ENCODE assay signal across 1 cellular context in the genomic region with DNA sequence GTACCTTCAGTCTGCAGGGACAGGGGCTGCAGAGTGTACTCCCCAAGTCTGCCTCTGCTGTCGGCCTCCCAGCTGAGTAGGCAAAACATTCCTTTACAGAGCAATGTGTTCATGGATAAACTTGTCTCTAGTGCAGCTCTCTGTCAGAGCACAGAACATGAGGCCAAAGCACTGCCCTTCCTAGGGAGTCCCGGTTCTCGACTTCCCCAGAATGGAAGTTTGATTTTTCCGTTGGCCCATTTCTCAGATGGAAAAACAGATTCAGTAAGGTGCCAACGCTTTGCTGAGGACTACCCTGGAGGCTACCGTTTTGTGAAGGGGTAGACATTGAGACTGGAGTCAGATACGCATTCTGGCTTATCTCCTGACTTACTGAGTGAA.
TF ChIP-seq lines count a peak whose summit lies in the region.

No MANE protein-coding gene starts in this region.

TF ChIP-seq in HepG2, 621 proteins besides CTCF, POLR2A, EP300 and RAD21 (continued from another document):
- 0 out of 2 replicates have a peak, but pooled peaks have one; percentile 18 for TF ChIP-seq MEF2D (CRISPR knock-in tag; IDR thresholded peaks at IDR 0.05)
- TF ChIP-seq, protein P1, sequence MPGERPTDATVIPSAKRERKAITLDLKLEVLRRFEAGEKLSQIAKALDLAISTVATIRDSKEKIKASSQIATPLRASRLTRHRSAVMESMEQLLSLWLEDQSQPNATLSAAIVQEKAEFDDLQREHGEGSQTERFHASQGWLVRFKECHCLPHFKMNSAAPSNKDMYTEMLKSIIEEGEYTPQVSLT (CRISPR knock-in tag; IDR thresholded peaks at IDR 0.05; ENCODE audit: borderline replicate concordance, low read depth), result no peak
- TF ChIP-seq NFRKB (IDR thresholded peaks at IDR 0.05), result no peak
- TF ChIP-seq KDM1A (CRISPR knock-in tag; IDR thresholded peaks at IDR 0.05), result peak; percentile 78
- TF ChIP-seq NR2C2 (CRISPR knock-in tag; IDR thresholded peaks at IDR 0.05; ENCODE audit: borderline replicate concordance), result 0 out of 2 replicates have a peak, but pooled peaks have one; percentile 2
- TF ChIP-seq ADNP (CRISPR knock-in tag; IDR thresholded peaks at IDR 0.05), result 0 out of 2 replicates have a peak, but pooled peaks have one; percentile 74
- TF ChIP-seq THAP9 (CRISPR knock-in tag; IDR thresholded peaks at IDR 0.05; ENCODE audit: borderline replicate concordance), result 0 out of 2 replicates have a peak, but pooled peaks have one; percentile 16
- TF ChIP-seq SNRNP70 (IDR thresholded peaks at IDR 0.05; ENCODE audit: low read depth, low read length), result no peak
- TF ChIP-seq, protein P2, sequence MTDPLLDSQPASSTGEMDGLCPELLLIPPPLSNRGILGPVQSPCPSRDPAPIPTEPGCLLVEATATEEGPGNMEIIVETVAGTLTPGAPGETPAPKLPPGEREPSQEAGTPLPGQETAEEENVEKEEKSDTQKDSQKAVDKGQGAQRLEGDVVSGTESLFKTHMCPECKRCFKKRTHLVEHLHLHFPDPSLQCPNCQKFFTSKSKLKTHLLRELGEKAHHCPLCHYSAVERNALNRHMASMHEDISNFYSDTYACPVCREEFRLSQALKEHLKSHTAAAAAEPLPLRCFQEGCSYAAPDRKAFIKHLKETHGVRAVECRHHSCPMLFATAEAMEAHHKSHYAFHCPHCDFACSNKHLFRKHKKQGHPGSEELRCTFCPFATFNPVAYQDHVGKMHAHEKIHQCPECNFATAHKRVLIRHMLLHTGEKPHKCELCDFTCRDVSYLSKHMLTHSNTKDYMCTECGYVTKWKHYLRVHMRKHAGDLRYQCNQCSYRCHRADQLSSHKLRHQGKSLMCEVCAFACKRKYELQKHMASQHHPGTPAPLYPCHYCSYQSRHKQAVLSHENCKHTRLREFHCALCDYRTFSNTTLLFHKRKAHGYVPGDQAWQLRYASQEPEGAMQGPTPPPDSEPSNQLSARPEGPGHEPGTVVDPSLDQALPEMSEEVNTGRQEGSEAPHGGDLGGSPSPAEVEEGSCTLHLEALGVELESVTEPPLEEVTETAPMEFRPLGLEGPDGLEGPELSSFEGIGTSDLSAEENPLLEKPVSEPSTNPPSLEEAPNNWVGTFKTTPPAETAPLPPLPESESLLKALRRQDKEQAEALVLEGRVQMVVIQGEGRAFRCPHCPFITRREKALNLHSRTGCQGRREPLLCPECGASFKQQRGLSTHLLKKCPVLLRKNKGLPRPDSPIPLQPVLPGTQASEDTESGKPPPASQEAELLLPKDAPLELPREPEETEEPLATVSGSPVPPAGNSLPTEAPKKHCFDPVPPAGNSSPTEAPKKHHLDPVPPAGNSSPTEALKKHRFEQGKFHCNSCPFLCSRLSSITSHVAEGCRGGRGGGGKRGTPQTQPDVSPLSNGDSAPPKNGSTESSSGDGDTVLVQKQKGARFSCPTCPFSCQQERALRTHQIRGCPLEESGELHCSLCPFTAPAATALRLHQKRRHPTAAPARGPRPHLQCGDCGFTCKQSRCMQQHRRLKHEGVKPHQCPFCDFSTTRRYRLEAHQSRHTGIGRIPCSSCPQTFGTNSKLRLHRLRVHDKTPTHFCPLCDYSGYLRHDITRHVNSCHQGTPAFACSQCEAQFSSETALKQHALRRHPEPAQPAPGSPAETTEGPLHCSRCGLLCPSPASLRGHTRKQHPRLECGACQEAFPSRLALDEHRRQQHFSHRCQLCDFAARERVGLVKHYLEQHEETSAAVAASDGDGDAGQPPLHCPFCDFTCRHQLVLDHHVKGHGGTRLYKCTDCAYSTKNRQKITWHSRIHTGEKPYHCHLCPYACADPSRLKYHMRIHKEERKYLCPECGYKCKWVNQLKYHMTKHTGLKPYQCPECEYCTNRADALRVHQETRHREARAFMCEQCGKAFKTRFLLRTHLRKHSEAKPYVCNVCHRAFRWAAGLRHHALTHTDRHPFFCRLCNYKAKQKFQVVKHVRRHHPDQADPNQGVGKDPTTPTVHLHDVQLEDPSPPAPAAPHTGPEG (CRISPR knock-in tag; IDR thresholded peaks at IDR 0.05), result peak; percentile 10; the same call in 1 of the 2 replicates
- TF ChIP-seq GMEB1 (CRISPR knock-in tag; IDR thresholded peaks at IDR 0.05; ENCODE audit: borderline replicate concordance), result peak; percentile 36; the same call in 1 of the 2 replicates
- 0 out of 2 replicates have a peak, but pooled peaks have one; percentile 7 for TF ChIP-seq CBX5 (CRISPR knock-in tag; IDR thresholded peaks at IDR 0.05; ENCODE audit: borderline replicate concordance)
- TF ChIP-seq FOXC1 (CRISPR knock-in tag; IDR thresholded peaks at IDR 0.05; ENCODE audit: borderline replicate concordance), result peak; percentile 73; the same call in 1 of the 2 replicates
- 0 out of 2 replicates have a peak, but pooled peaks have one; percentile 63 for TF ChIP-seq ZNF136 (CRISPR knock-in tag; IDR thresholded peaks at IDR 0.05; ENCODE audit: low read depth)
- TF ChIP-seq KLF6 (CRISPR knock-in tag; IDR thresholded peaks at IDR 0.05), result no peak
- no peak for TF ChIP-seq ZNF441 (CRISPR knock-in tag; IDR thresholded peaks at IDR 0.05; ENCODE audit: borderline replicate concordance)
- TF ChIP-seq, protein P3, sequence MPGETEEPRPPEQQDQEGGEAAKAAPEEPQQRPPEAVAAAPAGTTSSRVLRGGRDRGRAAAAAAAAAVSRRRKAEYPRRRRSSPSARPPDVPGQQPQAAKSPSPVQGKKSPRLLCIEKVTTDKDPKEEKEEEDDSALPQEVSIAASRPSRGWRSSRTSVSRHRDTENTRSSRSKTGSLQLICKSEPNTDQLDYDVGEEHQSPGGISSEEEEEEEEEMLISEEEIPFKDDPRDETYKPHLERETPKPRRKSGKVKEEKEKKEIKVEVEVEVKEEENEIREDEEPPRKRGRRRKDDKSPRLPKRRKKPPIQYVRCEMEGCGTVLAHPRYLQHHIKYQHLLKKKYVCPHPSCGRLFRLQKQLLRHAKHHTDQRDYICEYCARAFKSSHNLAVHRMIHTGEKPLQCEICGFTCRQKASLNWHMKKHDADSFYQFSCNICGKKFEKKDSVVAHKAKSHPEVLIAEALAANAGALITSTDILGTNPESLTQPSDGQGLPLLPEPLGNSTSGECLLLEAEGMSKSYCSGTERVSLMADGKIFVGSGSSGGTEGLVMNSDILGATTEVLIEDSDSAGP (CRISPR knock-in tag; IDR thresholded peaks at IDR 0.05; ENCODE audit: borderline replicate concordance), result peak; percentile 13; the same call in 1 of the 2 replicates
- TF ChIP-seq, protein P4, sequence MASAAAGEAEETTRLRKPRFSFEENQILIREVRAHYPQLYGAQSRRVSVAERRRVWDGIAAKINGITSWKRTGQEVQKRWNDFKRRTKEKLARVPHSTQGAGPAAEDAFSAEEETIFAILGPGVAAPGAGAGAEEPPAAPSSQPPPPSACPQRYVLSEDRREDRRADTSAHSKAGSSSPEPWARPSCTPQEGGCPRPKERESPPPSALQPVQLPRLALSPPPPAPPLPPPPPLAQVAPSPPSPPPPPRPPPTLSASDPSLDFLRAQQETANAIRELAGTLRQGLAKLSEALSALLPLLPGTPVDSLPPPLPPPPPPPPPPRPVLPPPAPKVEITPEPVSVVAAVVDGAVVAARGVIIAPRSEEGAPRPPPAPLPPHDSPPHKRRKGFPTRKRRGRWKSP (CRISPR knock-in tag; IDR thresholded peaks at IDR 0.05), result 0 out of 2 replicates have a peak, but pooled peaks have one; percentile 49
- TF ChIP-seq GTF2F1 (IDR thresholded peaks at IDR 0.05; ENCODE audit: low read length), result no peak
- TF ChIP-seq MED1 (CRISPR knock-in tag; IDR thresholded peaks at IDR 0.05), result no peak
- TF ChIP-seq ZMAT3 (CRISPR knock-in tag; conservative IDR thresholded peaks at IDR 0.05), result 0 out of 2 replicates have a peak, but pooled peaks have one; percentile 13
- TF ChIP-seq ZBTB20 (CRISPR knock-in tag; IDR thresholded peaks at IDR 0.05; ENCODE audit: borderline replicate concordance, low read depth), result 0 out of 2 replicates have a peak, but pooled peaks have one; percentile 71
- TF ChIP-seq ZNF501 (CRISPR knock-in tag; IDR thresholded peaks at IDR 0.05), result 0 out of 2 replicates have a peak, but pooled peaks have one; percentile 18
- 0 out of 2 replicates have a peak, but pooled peaks have one; percentile 51 for TF ChIP-seq HDAC2 (CRISPR knock-in tag; IDR thresholded peaks at IDR 0.05)
- no peak for TF ChIP-seq HNRNPL (IDR thresholded peaks at IDR 0.05; ENCODE audit: low read depth, low read length)
- TF ChIP-seq FOXO1 (CRISPR knock-in tag; IDR thresholded peaks at IDR 0.05), result no peak
- 0 out of 2 replicates have a peak, but pooled peaks have one; percentile 60 for TF ChIP-seq HMGA1 (CRISPR knock-in tag; conservative IDR thresholded peaks at IDR 0.05)
- TF ChIP-seq MAFF (IDR thresholded peaks at IDR 0.05; ENCODE audit: low read depth, low read length), result peak; percentile 17; the same call in 1 of the 2 replicates
- 0 out of 2 replicates have a peak, but pooled peaks have one; percentile 36 for TF ChIP-seq RBAK (CRISPR knock-in tag; IDR thresholded peaks at IDR 0.05)
- TF ChIP-seq ZNF598 (CRISPR knock-in tag; IDR thresholded peaks at IDR 0.05; ENCODE audit: borderline replicate concordance), result peak; percentile 80; the same call in 1 of the 2 replicates
- TF ChIP-seq ZNF3 (CRISPR knock-in tag; IDR thresholded peaks at IDR 0.05), result no peak
- peak; percentile 29; the same call in 1 of the 2 replicates for TF ChIP-seq ZNF709 (CRISPR knock-in tag; IDR thresholded peaks at IDR 0.05)
- TF ChIP-seq SMAD1 (CRISPR knock-in tag; IDR thresholded peaks at IDR 0.05; ENCODE audit: borderline replicate concordance, low read depth), result 0 out of 2 replicates have a peak, but pooled peaks have one; percentile 31
- peak; percentile 65; the same call in 1 of the 2 replicates for TF ChIP-seq ZNF878 (CRISPR knock-in tag; IDR thresholded peaks at IDR 0.05)
TF ChIP-seq in HepG2: peak in this region for 33.
